Comparison of ENCODE assay signal across 16 cellular contexts in genomic region chr2:201938816-201939180, GRCh38.
A peak's percentile ranks its signal among the peaks of the same experiment; 100 is the strongest.
DNase-seq lines count a peak whose midpoint lies in the region; ATAC-seq, FAIRE-seq and TF ChIP-seq lines count a peak whose summit lies in the region.
"Had no signal": no experiment of that assay in that cellular context is flagged by ENCODE, and none has a peak within 500 bp of the region (broad histone marks: within the 10 kb centered on the region; RNA-seq: fewer than 3 reads in every experiment).

No MANE protein-coding gene starts in this region.

- H3K4me1 Mint-ChIP-seq in astrocyte (ENCODE audit: low read depth, unreplicated experiment) (peaks cover 24% of the 10 kb centered on the region), progenitor cell of endocrine pancreas (ENCODE audit: low read depth) (peaks cover 31% of the 10 kb centered on the region)

- H3K4me1 ChIP-seq in HUES48 (ENCODE audit: control insufficient read depth, insufficient read depth, low read length): peaks cover 26% of the 10 kb centered on the region
- H3K4me1 ChIP-seq in astrocyte (ENCODE audit: insufficient read depth, low read length): peaks cover 32% of the 10 kb centered on the region
- H3K4me1 ChIP-seq in mesodermal cell (ENCODE audit: control insufficient read depth, insufficient read depth, low read length, poor library complexity, severe bottlenecking): peaks cover 24% of the 10 kb centered on the region
- no peaks in the 10 kb centered on the region for H3K4me1 ChIP-seq in lower lobe of right lung

- no peak for FAIRE-seq in astrocyte (lab: Jason Lieb, UNC)
- FAIRE-seq: GM12891 had no signal

- peaks cover 5% of the 10 kb centered on the region for H3K9me3 Mint-ChIP-seq in astrocyte (ENCODE audit: unreplicated experiment)
- peaks cover 4% of the 10 kb centered on the region for H3K9me3 Mint-ChIP-seq in progenitor cell of endocrine pancreas (ENCODE audit: low read depth)
- H3K9me3 Mint-ChIP-seq: CD8-positive, alpha-beta T cell had no signal

- WGBS in mesodermal cell (ENCODE audit: insufficient coverage in 2 of 2), 2 experiments: 89 to 92% methylated on average over 8 to 9 of the region's 9 CpGs

- ATAC-seq in GM19463 (IDR thresholded peaks at IDR 0.05; ENCODE audit: unreplicated experiment) (no peak), lower lobe of right lung (no peak)
- ATAC-seq: CD8-positive, alpha-beta T cell had no signal

- H3K9me3 ChIP-seq in HUES48 (ENCODE audit: control insufficient read depth, insufficient read depth, low read length) (no peaks in the 10 kb centered on the region), astrocyte (ENCODE audit: insufficient read depth, low read depth, low read length) (no peaks in the 10 kb centered on the region), mesodermal cell (ENCODE audit: control insufficient read depth, low read length) (peaks cover 8% of the 10 kb centered on the region), lower lobe of right lung (no peaks in the 10 kb centered on the region)

- TF ChIP-seq CTCF in astrocyte (IDR thresholded peaks at IDR 0.05; ENCODE audit: insufficient read depth, low read depth, low read length) (no peak), progenitor cell of endocrine pancreas (IDR thresholded peaks at IDR 0.05; ENCODE audit: unreplicated experiment) (no peak), lower lobe of right lung (IDR thresholded peaks at IDR 0.05) (no peak)

- H3K27me3 ChIP-seq in HUES48 (ENCODE audit: control insufficient read depth, insufficient read depth, low read length) (no peaks in the 10 kb centered on the region), astrocyte (ENCODE audit: insufficient read depth, low read length) (no peaks in the 10 kb centered on the region), lower lobe of right lung (ENCODE audit: low read depth) (no peaks in the 10 kb centered on the region)
- H3K27me3 ChIP-seq: BLaER1 treated with 17β-estradiol and CSF1 and Interleukin-3, amounts not matched to agents 10 nM and 100 nM had no signal

- no peak overlapping the region for H3K4me3 Mint-ChIP-seq in astrocyte (ENCODE audit: unreplicated experiment)
- H3K4me3 Mint-ChIP-seq in progenitor cell of endocrine pancreas (ENCODE audit: low read depth): no peak overlapping the region
- H3K4me3 Mint-ChIP-seq: CD8-positive, alpha-beta T cell had no signal

- DNase-seq in astrocyte (ENCODE audit: low read depth): no peak
- DNase-seq in progenitor cell of endocrine pancreas (ENCODE audit: low spot score, unreplicated experiment): no peak
- DNase-seq in lower lobe of right lung: no peak
- no peak for DNase-seq in activated CD4-positive, CD25-positive, alpha-beta regulatory T cell (lab: John Stamatoyannopoulos, UW)
- no peak for DNase-seq in T1000 (lab: John Stamatoyannopoulos, UW)
- DNase-seq: CD8-positive, alpha-beta T cell; DMS53; NCI-H1092; NCI-H2081 treated with DMSO at 0.1 percent for 48 hours; NCI-H510A treated with DMSO at 0.1 percent for 48 hours had no signal

- intact Hi-C loops in lower lobe of right lung (cut with DNase I): no loop called here

- peak overlapping the region; percentile 19 for H2AFZ ChIP-seq in astrocyte (ENCODE audit: low read depth, low read length)

- H3K4me3 ChIP-seq in HUES48 (ENCODE audit: low read depth, low read length): no peak overlapping the region
- no peak overlapping the region for H3K4me3 ChIP-seq in astrocyte (ENCODE audit: insufficient read depth, low read depth, low read length)
- no peak overlapping the region for H3K4me3 ChIP-seq in mesodermal cell (ENCODE audit: extremely low read depth, insufficient read depth, low read length, poor library complexity, severe bottlenecking)
- H3K4me3 ChIP-seq in lower lobe of right lung: no peak overlapping the region
- H3K4me3 ChIP-seq: BLaER1 treated with 17β-estradiol and CSF1 and Interleukin-3, amounts not matched to agents 10 nM and 100 nM had no signal

- H3K36me3 ChIP-seq in HUES48 (ENCODE audit: control insufficient read depth, insufficient read depth, low read length): no peaks in the 10 kb centered on the region
- no peaks in the 10 kb centered on the region for H3K36me3 ChIP-seq in astrocyte (ENCODE audit: insufficient read depth, low read length)
- no peaks in the 10 kb centered on the region for H3K36me3 ChIP-seq in mesodermal cell (ENCODE audit: control insufficient read depth, insufficient read depth, low read length)
- H3K36me3 ChIP-seq in lower lobe of right lung: no peaks in the 10 kb centered on the region
- H3K36me3 ChIP-seq: BLaER1 treated with 17β-estradiol and CSF1 and Interleukin-3, amounts not matched to agents 10 nM and 100 nM had no signal

- H3K27ac Mint-ChIP-seq in astrocyte (ENCODE audit: unreplicated experiment) (peak overlapping the region; percentile 77), progenitor cell of endocrine pancreas (peak overlapping the region; percentile 90)
- H3K27ac Mint-ChIP-seq: CD8-positive, alpha-beta T cell had no signal

- H3K9ac ChIP-seq in HUES48 (ENCODE audit: low read depth, low read length): no peak overlapping the region
- peak overlapping the region; percentile 34 for H3K9ac ChIP-seq in astrocyte (ENCODE audit: low read length)
- H3K9ac ChIP-seq: BLaER1 treated with 17β-estradiol and CSF1 and Interleukin-3, amounts not matched to agents 10 nM and 100 nM had no signal

- H3K27ac ChIP-seq in HUES48 (ENCODE audit: low read depth, low read length) (peak overlapping the region; percentile 72), astrocyte (ENCODE audit: low read depth, low read length) (peak overlapping the region; percentile 65), mesodermal cell (ENCODE audit: low read depth, low read length, severe bottlenecking) (peak overlapping the region; percentile 72), lower lobe of right lung (no peak overlapping the region)
- H3K27ac ChIP-seq: BLaER1 treated with 17β-estradiol and CSF1 and Interleukin-3, amounts not matched to agents 10 nM and 100 nM; RWPE1 had no signal

- H3K27me3 Mint-ChIP-seq in astrocyte (ENCODE audit: low read depth, unreplicated experiment): peaks cover 5% of the 10 kb centered on the region
- H3K27me3 Mint-ChIP-seq in progenitor cell of endocrine pancreas: peaks cover 7% of the 10 kb centered on the region

- no peaks in the 10 kb centered on the region for H3K79me2 ChIP-seq in astrocyte (ENCODE audit: insufficient read depth, low read length)

- H4K20me1 ChIP-seq in astrocyte (ENCODE audit: insufficient read depth, low read length): no peaks in the 10 kb centered on the region
- H4K20me1 ChIP-seq: BLaER1 treated with 17β-estradiol and CSF1 and Interleukin-3, amounts not matched to agents 10 nM and 100 nM had no signal

- H3K36me3 Mint-ChIP-seq in astrocyte (ENCODE audit: low read depth, unreplicated experiment) (peaks cover 3% of the 10 kb centered on the region), progenitor cell of endocrine pancreas (ENCODE audit: insufficient read depth) (no peaks in the 10 kb centered on the region)
- H3K36me3 Mint-ChIP-seq: CD8-positive, alpha-beta T cell had no signal

- peak overlapping the region; percentile 50 for H3K4me2 ChIP-seq in astrocyte (ENCODE audit: low read length)
